Comparison of ENCODE assay signal across 1 cellular context in the genomic region with DNA sequence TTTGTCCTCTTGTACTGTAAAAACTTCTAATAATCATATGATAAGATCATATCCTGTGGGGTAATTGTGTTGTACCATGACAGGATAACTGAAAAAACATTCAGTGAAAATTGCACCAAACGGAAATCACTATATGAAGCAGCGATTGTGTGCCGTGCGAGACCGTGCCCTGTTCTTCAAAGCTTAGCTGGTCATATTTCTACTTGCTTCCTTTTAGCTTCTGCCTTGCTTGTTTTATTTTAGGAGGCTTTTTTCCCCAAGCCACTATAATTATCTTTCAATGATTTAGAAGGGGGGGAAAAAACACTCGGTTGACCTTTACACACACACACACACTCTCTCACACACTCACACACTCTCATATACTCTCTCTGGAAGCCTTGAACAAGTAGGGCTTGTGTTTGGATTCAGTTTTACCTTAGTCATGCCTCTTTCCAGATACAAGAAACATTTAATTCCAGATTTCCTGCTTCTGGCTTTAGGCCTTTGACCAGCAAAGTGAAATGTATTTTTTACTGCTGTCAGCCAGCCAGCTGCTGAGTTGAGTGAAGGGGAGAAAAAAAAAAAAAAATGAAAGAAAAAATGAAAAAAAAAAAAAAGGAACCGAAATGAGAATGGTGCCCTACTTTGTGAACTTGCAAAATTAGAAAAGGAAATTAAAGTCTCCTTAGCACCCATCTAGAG.
TF ChIP-seq lines count a peak whose summit lies in the region.

No MANE protein-coding gene starts in this region.

TF ChIP-seq in GM23338, 12 proteins besides CTCF, POLR2A, EP300 and RAD21 (continued from another document):
- TF ChIP-seq, protein P1, sequence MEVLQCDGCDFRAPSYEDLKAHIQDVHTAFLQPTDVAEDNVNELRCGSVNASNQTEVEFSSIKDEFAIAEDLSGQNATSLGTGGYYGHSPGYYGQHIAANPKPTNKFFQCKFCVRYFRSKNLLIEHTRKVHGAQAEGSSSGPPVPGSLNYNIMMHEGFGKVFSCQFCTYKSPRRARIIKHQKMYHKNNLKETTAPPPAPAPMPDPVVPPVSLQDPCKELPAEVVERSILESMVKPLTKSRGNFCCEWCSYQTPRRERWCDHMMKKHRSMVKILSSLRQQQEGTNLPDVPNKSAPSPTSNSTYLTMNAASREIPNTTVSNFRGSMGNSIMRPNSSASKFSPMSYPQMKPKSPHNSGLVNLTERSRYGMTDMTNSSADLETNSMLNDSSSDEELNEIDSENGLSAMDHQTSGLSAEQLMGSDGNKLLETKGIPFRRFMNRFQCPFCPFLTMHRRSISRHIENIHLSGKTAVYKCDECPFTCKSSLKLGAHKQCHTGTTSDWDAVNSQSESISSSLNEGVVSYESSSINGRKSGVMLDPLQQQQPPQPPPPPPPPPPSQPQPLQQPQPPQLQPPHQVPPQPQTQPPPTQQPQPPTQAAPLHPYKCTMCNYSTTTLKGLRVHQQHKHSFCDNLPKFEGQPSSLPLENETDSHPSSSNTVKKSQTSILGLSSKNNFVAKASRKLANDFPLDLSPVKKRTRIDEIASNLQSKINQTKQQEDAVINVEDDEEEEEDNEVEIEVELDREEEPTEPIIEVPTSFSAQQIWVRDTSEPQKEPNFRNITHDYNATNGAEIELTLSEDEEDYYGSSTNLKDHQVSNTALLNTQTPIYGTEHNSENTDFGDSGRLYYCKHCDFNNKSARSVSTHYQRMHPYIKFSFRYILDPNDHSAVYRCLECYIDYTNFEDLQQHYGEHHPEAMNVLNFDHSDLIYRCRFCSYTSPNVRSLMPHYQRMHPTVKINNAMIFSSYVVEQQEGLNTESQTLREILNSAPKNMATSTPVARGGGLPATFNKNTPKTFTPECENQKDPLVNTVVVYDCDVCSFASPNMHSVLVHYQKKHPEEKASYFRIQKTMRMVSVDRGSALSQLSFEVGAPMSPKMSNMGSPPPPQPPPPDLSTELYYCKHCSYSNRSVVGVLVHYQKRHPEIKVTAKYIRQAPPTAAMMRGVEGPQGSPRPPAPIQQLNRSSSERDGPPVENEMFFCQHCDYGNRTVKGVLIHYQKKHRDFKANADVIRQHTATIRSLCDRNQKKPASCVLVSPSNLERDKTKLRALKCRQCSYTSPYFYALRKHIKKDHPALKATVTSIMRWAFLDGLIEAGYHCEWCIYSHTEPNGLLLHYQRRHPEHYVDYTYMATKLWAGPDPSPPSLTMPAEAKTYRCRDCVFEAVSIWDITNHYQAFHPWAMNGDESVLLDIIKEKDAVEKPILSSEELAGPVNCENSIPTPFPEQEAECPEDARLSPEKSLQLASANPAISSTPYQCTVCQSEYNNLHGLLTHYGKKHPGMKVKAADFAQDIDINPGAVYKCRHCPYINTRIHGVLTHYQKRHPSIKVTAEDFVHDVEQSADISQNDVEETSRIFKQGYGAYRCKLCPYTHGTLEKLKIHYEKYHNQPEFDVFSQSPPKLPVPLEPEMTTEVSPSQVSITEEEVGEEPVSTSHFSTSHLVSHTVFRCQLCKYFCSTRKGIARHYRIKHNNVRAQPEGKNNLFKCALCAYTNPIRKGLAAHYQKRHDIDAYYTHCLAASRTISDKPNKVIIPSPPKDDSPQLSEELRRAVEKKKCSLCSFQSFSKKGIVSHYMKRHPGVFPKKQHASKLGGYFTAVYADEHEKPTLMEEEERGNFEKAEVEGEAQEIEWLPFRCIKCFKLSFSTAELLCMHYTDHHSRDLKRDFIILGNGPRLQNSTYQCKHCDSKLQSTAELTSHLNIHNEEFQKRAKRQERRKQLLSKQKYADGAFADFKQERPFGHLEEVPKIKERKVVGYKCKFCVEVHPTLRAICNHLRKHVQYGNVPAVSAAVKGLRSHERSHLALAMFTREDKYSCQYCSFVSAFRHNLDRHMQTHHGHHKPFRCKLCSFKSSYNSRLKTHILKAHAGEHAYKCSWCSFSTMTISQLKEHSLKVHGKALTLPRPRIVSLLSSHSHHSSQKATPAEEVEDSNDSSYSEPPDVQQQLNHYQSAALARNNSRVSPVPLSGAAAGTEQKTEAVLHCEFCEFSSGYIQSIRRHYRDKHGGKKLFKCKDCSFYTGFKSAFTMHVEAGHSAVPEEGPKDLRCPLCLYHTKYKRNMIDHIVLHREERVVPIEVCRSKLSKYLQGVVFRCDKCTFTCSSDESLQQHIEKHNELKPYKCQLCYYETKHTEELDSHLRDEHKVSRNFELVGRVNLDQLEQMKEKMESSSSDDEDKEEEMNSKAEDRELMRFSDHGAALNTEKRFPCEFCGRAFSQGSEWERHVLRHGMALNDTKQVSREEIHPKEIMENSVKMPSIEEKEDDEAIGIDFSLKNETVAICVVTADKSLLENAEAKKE (CRISPR knock-in tag; IDR thresholded peaks at IDR 0.05) = no peak
- TF ChIP-seq, protein P2, sequence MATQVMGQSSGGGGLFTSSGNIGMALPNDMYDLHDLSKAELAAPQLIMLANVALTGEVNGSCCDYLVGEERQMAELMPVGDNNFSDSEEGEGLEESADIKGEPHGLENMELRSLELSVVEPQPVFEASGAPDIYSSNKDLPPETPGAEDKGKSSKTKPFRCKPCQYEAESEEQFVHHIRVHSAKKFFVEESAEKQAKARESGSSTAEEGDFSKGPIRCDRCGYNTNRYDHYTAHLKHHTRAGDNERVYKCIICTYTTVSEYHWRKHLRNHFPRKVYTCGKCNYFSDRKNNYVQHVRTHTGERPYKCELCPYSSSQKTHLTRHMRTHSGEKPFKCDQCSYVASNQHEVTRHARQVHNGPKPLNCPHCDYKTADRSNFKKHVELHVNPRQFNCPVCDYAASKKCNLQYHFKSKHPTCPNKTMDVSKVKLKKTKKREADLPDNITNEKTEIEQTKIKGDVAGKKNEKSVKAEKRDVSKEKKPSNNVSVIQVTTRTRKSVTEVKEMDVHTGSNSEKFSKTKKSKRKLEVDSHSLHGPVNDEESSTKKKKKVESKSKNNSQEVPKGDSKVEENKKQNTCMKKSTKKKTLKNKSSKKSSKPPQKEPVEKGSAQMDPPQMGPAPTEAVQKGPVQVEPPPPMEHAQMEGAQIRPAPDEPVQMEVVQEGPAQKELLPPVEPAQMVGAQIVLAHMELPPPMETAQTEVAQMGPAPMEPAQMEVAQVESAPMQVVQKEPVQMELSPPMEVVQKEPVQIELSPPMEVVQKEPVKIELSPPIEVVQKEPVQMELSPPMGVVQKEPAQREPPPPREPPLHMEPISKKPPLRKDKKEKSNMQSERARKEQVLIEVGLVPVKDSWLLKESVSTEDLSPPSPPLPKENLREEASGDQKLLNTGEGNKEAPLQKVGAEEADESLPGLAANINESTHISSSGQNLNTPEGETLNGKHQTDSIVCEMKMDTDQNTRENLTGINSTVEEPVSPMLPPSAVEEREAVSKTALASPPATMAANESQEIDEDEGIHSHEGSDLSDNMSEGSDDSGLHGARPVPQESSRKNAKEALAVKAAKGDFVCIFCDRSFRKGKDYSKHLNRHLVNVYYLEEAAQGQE (IDR thresholded peaks at IDR 0.05; ENCODE audit: unreplicated experiment) = no peak
- TF ChIP-seq JUNB (IDR thresholded peaks at IDR 0.05; ENCODE audit: unreplicated experiment) (no peak), CREB1 (CRISPR knock-in tag; IDR thresholded peaks at IDR 0.05; ENCODE audit: low read depth) (no peak), ZNF331 (CRISPR knock-in tag; IDR thresholded peaks at IDR 0.05; ENCODE audit: low read depth) (no peak)
